In the genomic region with DNA sequence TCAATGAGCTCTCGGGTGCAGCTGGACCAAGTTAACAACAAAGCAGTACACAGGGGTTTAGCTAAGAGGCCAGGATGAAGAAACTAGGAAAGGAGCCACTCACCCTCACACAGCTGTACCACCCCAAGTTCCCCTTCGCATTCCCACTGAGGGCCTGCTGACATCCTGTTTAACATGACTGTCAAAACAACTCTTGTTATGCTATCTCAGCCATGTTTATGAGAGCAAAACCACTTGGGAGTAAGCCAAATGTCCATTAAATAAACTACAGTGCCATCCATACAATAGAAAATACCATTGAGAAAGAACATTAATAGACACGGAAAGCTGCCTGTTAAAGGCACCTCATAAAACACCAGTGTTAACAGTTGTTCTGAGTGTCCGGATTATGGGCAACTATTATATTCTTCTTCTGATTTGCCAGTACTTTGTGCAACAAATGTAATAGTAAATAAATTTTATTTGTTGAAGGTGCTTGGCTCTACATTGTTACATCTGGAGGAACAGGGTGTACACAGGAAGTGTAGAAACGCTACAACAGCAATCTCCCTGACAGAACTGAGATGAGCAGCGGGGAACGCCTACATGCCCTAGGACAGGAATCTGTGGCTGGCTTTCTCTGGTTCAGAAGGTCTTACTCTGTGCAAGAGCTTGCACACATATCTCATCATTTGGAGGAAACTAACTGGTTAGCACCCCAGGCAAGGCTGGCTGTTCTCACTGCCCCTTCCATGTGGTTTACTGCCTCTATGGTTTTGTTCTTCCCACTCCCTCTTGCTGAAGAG, we compare ENCODE assay signal across 8 cellular contexts.
DNase-seq lines count a peak whose midpoint lies in the region; ATAC-seq and TF ChIP-seq lines count a peak whose summit lies in the region.

No MANE protein-coding gene starts in this region.

- H3K27ac ChIP-seq in lung (ENCODE audit: low read depth in 1 of 2, low read length in 1 of 2): peak overlapping the region in 1 of 2 donors; percentile 80

- 14 to 32% methylated on average over 7 of the region's 7 CpGs for WGBS in lung, 2 donors

- TF ChIP-seq CTCF in AG09309 (IDR thresholded peaks at IDR 0.05; ENCODE audit: control insufficient read depth, insufficient read depth, low read depth, low read length, missing control alignments) (no peak), lung (IDR thresholded peaks at IDR 0.05; ENCODE audit: control extremely low read depth, extremely low read depth) (no peak)

- no peak overlapping the region for H3K4me3 ChIP-seq in AG09309 (ENCODE audit: control insufficient read depth, low read depth, low read length)
- H3K4me3 ChIP-seq in lung: no peak overlapping the region

- peak; percentile 55 for DNase-seq in AG09309 (ENCODE audit: low read depth)
- peak; percentile 60 for DNase-seq in LHCN-M2 (ENCODE audit: low read depth)
- peak; percentile 5 for DNase-seq in activated T-helper 1 cell treated with Interleukin-2 at 50 U/mL for 16 hours (ENCODE audit: low read depth)
- no peak for DNase-seq in lung (ENCODE audit: low spot score)
- no peak for DNase-seq in NCI-H446 (lab: John Stamatoyannopoulos, UW)
- DNase-seq in effector CD4-positive, alpha-beta T cell: no peak
- DNase-seq in hepatic stellate cell (ENCODE audit: low spot score): no peak

- H3K36me3 ChIP-seq in lung (ENCODE audit: control insufficient read depth in 2 of 2, insufficient read depth in 2 of 2, low read length in 2 of 2): no peaks in the 10 kb centered on the region

- H3K27me3 ChIP-seq in lung (ENCODE audit: control insufficient read depth, insufficient read depth): no peaks in the 10 kb centered on the region

- peak; percentile 57 for ATAC-seq in GM19023 (IDR thresholded peaks at IDR 0.05; ENCODE audit: unreplicated experiment)
- ATAC-seq in lung (ENCODE audit: insufficient read depth, low FRiP score): peak; percentile 61

- no peaks in the 10 kb centered on the region for H3K9me3 ChIP-seq in lung (ENCODE audit: control insufficient read depth in 2 of 2, insufficient read depth in 1 of 2, low read length in 1 of 2)

- peaks cover 7 to 19% of the 10 kb centered on the region in 2 donors for H3K4me1 ChIP-seq in lung (ENCODE audit: control insufficient read depth in 2 of 2, insufficient read depth in 2 of 2, low read length in 2 of 2)

Comparison
In these comparisons a context has a peak if more than half of its experiments do, and no peak if none do; other contexts are left out.
1. DNase-seq: peak in AG09309 (single experiment), LHCN-M2 (single experiment) and activated T-helper 1 cell treated with Interleukin-2 at 50 U/mL for 16 hours (single experiment); none in lung (single experiment), NCI-H446 (0 of 2), effector CD4-positive, alpha-beta T cell (single experiment) and hepatic stellate cell (single experiment).